In the genomic region with DNA sequence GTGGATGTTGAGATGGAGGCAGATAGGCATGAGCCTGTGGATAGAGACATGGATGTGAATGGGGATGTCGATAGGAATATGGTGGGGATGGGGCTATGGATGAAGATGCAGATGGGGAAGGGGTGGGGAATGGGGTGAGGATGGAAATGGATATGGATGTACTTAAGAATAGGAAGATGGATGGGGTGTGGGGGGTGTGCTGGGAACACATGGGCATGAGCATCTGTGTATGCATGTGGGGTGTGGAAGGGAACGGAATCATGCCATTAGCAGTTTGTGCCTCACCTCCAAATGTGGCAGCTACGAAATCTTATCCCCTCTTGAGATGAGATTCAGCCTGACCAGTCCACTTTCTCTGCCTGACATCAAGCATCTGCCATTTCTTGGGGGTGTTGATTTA, we compare ENCODE assay signal across 37 cellular contexts.
"Had no signal": no experiment of that assay in that cellular context is flagged by ENCODE, and none has a peak within 500 bp of the region (broad histone marks: within the 10 kb centered on the region; RNA-seq: fewer than 3 reads in every experiment).

No MANE protein-coding gene starts in this region.

- H3K4me3 ChIP-seq: adrenal gland, body of pancreas, breast epithelium had no signal

- H3K4me1 ChIP-seq: adrenal gland, body of pancreas, breast epithelium had no signal

- H3K27me3 ChIP-seq: adrenal gland, body of pancreas, brain microvascular endothelial cell, breast epithelium had no signal

- FAIRE-seq: astrocyte, TTC549 had no signal

- H3K36me3 ChIP-seq: adrenal gland, brain microvascular endothelial cell, breast epithelium had no signal

- H3K27ac ChIP-seq: adrenal gland, body of pancreas, brain microvascular endothelial cell, breast epithelium, VCaP had no signal

- ATAC-seq: activated CD8-positive, alpha-beta T cell treated with anti-CD3 and anti-CD28 coated beads for 36 hours; activated naive CD4-positive, alpha-beta T cell treated with anti-CD3 and anti-CD28 coated beads, Interleukin-2, amount 50 U/mL, for 72 hours; activated T-cell treated with anti-CD3 and anti-CD28 coated beads, Interleukin-2, amount 50 U/mL, for 4 hours; activated T-cell treated with anti-CD3 and anti-CD28 coated beads, Interleukin-2, amount 50 U/mL, for 72 hours; activated T-helper 17 cell treated with anti-CD3 and anti-CD28 coated beads, Interleukin-2, amount 50 U/mL, for 72 hours; body of pancreas had no signal

- H3K27ac Mint-ChIP-seq: activated B cell treated with CpG ODN at 0.5 μM for 24 hours; activated CD4-positive, alpha-beta memory T cell treated with anti-CD3 and anti-CD28 coated beads for 36 hours; activated CD4-positive, alpha-beta T cell treated with anti-CD3 and anti-CD28 coated beads, Interleukin-2, amount 10 ng/mL, durations not matched to agents 24 days and 14 days; activated CD8-positive, alpha-beta T cell treated with anti-CD3 and anti-CD28 coated beads for 36 hours; activated naive CD4-positive, alpha-beta T cell treated with anti-CD3 and anti-CD28 coated beads for 36 hours; activated naive CD4-positive, alpha-beta T cell treated with anti-CD3 and anti-CD28 coated beads, Interleukin-2, amount 50 U/mL, for 72 hours; activated T-cell treated with anti-CD3 and anti-CD28 coated beads, Interleukin-2, amount 50 U/mL, for 72 hours; activated T-helper 1 cell treated with anti-CD3 and anti-CD28 coated beads, Interleukin-12 subunit alpha, Interleukin-12 subunit beta, Interleukin-2, Interleukin-4 antibody, amounts not matched to agents 30 ng/mL and 10 ng/mL and 1 ng/mL, durations not matched to agents 14 hours and 24 hours and 36 hours; activated T-helper 17 cell treated with anti-CD3 and anti-CD28 coated beads, Interleukin-2, amount 50 U/mL, for 72 hours; T-helper 1 cell treated with Interleukin-12 subunit alpha and Interleukin-12 subunit beta and Interleukin-4 antibody, amounts not matched to agents 30 μg/mL and 1 μg/mL, for 36 hours; T-helper 2 cell treated with Interferon-gamma antibody and Interleukin-4, amounts not matched to agents 5 μg/mL and 100 μg/mL, for 36 hours had no signal

- H3K9me3 Mint-ChIP-seq: activated B cell treated with CpG ODN at 0.5 μM for 24 hours; activated CD4-positive, alpha-beta memory T cell treated with anti-CD3 and anti-CD28 coated beads for 36 hours; activated CD4-positive, alpha-beta T cell treated with anti-CD3 and anti-CD28 coated beads, Interleukin-2, amount 10 ng/mL, durations not matched to agents 24 days and 14 days; activated CD8-positive, alpha-beta T cell treated with anti-CD3 and anti-CD28 coated beads for 36 hours; activated naive CD4-positive, alpha-beta T cell treated with anti-CD3 and anti-CD28 coated beads for 36 hours; activated naive CD8-positive, alpha-beta T cell treated with anti-CD3 and anti-CD28 coated beads for 36 hours; activated T-cell treated with anti-CD3 and anti-CD28 coated beads, Interleukin-2, amount 50 U/mL, for 4 hours; activated T-helper 1 cell treated with anti-CD3 and anti-CD28 coated beads, Interleukin-12 subunit alpha, Interleukin-12 subunit beta, Interleukin-2, Interleukin-4 antibody, amounts not matched to agents 30 ng/mL and 10 ng/mL and 1 ng/mL, durations not matched to agents 14 hours and 24 hours and 36 hours; activated T-helper 17 cell treated with anti-CD3 and anti-CD28 coated beads, Interleukin-2, amount 50 U/mL, for 72 hours; T-helper 1 cell treated with Interleukin-12 subunit alpha and Interleukin-12 subunit beta and Interleukin-4 antibody, amounts not matched to agents 30 μg/mL and 1 μg/mL, for 36 hours had no signal

- H3K36me3 Mint-ChIP-seq: activated CD4-positive, alpha-beta memory T cell treated with anti-CD3 and anti-CD28 coated beads for 36 hours; activated naive CD4-positive, alpha-beta T cell treated with anti-CD3 and anti-CD28 coated beads, Interleukin-2, amount 50 U/mL, for 72 hours; activated naive CD8-positive, alpha-beta T cell treated with anti-CD3 and anti-CD28 coated beads for 36 hours had no signal

- H3K27me3 Mint-ChIP-seq: activated B cell treated with CpG ODN at 0.5 μM for 24 hours; activated CD4-positive, alpha-beta memory T cell treated with anti-CD3 and anti-CD28 coated beads for 36 hours; activated CD4-positive, alpha-beta T cell treated with anti-CD3 and anti-CD28 coated beads, Interleukin-2, amount 10 ng/mL, durations not matched to agents 24 days and 14 days; activated CD8-positive, alpha-beta T cell treated with anti-CD3 and anti-CD28 coated beads for 36 hours; activated naive CD8-positive, alpha-beta T cell treated with anti-CD3 and anti-CD28 coated beads for 36 hours; activated T-helper 17 cell treated with anti-CD3 and anti-CD28 coated beads, Interleukin-2, amount 50 U/mL, for 72 hours had no signal

- DNase-seq: activated B cell treated with CpG ODN at 0.5 μM for 24 hours; activated CD4-positive, alpha-beta memory T cell treated with anti-CD3 and anti-CD28 coated beads for 36 hours; activated CD4-positive, alpha-beta T cell treated with anti-CD3 and anti-CD28 coated beads for 4 hours; activated CD4-positive, alpha-beta T cell treated with anti-CD3 and anti-CD28 coated beads, Interleukin-2, amount 10 ng/mL, durations not matched to agents 24 days and 14 days; activated CD4-positive, alpha-beta T cell treated with anti-CD3 and anti-CD28 coated beads, Interleukin-2, amount 50 U/mL, for 1 hour; activated CD4-positive, alpha-beta T cell treated with anti-CD3 and anti-CD28 coated beads, Interleukin-2, amount 50 U/mL, for 4 hours; activated CD4-positive, CD25-positive, alpha-beta regulatory T cell treated with anti-CD3 and anti-CD28 coated beads, Interleukin-2, amount 50 U/mL, for 72 hours; activated CD8-positive, alpha-beta memory T cell treated with anti-CD3 and anti-CD28 coated beads, Interleukin-2, amount 50 U/mL, for 4 hours; activated CD8-positive, alpha-beta T cell treated with anti-CD3 and anti-CD28 coated beads for 36 hours; activated effector memory CD4-positive, alpha-beta T cell treated with anti-CD3 and anti-CD28 coated beads, Interleukin-2, amount 50 U/mL, for 16 hours; activated gamma-delta T cell treated with Interleukin-2 at 50 U/mL for 16 hours; activated naive CD4-positive, alpha-beta T cell; activated naive CD4-positive, alpha-beta T cell treated with anti-CD3 and anti-CD28 coated beads for 36 hours; activated naive CD4-positive, alpha-beta T cell treated with anti-CD3 and anti-CD28 coated beads, Interleukin-2, amount 50 U/mL, for 16 hours; activated naive CD8-positive, alpha-beta T cell treated with anti-CD3 and anti-CD28 coated beads for 36 hours; activated T-cell treated with anti-CD3 and anti-CD28 coated beads for 4 hours; activated T-cell treated with anti-CD3 and anti-CD28 coated beads, Interleukin-2, amount 50 U/mL, for 1 hour; activated T-cell treated with anti-CD3 and anti-CD28 coated beads, Interleukin-2, amount 50 U/mL, for 4 hours; activated T-cell treated with anti-CD3 and anti-CD28 coated beads, Interleukin-2, amount 50 U/mL, for 72 hours; adrenal gland; amniotic stem cell; aorta; body of pancreas; brain microvascular endothelial cell; central memory CD4-positive, alpha-beta T cell; T-helper 1 cell; T-helper 2 cell; T-helper 9 cell had no signal

- H3K9me3 ChIP-seq: adrenal gland, body of pancreas, breast epithelium had no signal

- H3K4me1 Mint-ChIP-seq: activated B cell treated with CpG ODN at 0.5 μM for 24 hours; activated T-helper 17 cell treated with anti-CD3 and anti-CD28 coated beads, Interleukin-2, amount 50 U/mL, for 72 hours had no signal

- H3K4me3 Mint-ChIP-seq: activated B cell treated with CpG ODN at 0.5 μM for 24 hours; activated CD4-positive, alpha-beta memory T cell treated with anti-CD3 and anti-CD28 coated beads for 36 hours; activated CD4-positive, alpha-beta T cell treated with anti-CD3 and anti-CD28 coated beads, Interleukin-2, amount 10 ng/mL, durations not matched to agents 24 days and 14 days; activated CD8-positive, alpha-beta T cell treated with anti-CD3 and anti-CD28 coated beads for 36 hours; activated naive CD4-positive, alpha-beta T cell treated with anti-CD3 and anti-CD28 coated beads for 36 hours; activated naive CD8-positive, alpha-beta T cell treated with anti-CD3 and anti-CD28 coated beads for 36 hours; activated T-cell treated with anti-CD3 and anti-CD28 coated beads, Interleukin-2, amount 50 U/mL, for 4 hours; activated T-cell treated with anti-CD3 and anti-CD28 coated beads, Interleukin-2, amount 50 U/mL, for 72 hours; activated T-helper 1 cell treated with anti-CD3 and anti-CD28 coated beads, Interleukin-12 subunit alpha, Interleukin-12 subunit beta, Interleukin-2, Interleukin-4 antibody, amounts not matched to agents 30 ng/mL and 10 ng/mL and 1 ng/mL, durations not matched to agents 14 hours and 24 hours and 36 hours; activated T-helper 17 cell treated with anti-CD3 and anti-CD28 coated beads, Interleukin-2, amount 50 U/mL, for 72 hours; T-helper 1 cell treated with Interleukin-12 subunit alpha and Interleukin-12 subunit beta and Interleukin-4 antibody, amounts not matched to agents 30 μg/mL and 1 μg/mL, for 36 hours; T-helper 2 cell treated with Interferon-gamma antibody and Interleukin-4, amounts not matched to agents 5 μg/mL and 100 μg/mL, for 36 hours had no signal
